ENCODE assay signal across 2 cellular contexts in genomic region chr10:58667658-58668310, GRCh38.
TF ChIP-seq lines count a peak whose summit lies in the region.

No MANE protein-coding gene starts in this region.

TF ChIP-seq in GM23338, 12 proteins besides CTCF, POLR2A, EP300 and RAD21 (continued from another document):
- TF ChIP-seq, protein P1, sequence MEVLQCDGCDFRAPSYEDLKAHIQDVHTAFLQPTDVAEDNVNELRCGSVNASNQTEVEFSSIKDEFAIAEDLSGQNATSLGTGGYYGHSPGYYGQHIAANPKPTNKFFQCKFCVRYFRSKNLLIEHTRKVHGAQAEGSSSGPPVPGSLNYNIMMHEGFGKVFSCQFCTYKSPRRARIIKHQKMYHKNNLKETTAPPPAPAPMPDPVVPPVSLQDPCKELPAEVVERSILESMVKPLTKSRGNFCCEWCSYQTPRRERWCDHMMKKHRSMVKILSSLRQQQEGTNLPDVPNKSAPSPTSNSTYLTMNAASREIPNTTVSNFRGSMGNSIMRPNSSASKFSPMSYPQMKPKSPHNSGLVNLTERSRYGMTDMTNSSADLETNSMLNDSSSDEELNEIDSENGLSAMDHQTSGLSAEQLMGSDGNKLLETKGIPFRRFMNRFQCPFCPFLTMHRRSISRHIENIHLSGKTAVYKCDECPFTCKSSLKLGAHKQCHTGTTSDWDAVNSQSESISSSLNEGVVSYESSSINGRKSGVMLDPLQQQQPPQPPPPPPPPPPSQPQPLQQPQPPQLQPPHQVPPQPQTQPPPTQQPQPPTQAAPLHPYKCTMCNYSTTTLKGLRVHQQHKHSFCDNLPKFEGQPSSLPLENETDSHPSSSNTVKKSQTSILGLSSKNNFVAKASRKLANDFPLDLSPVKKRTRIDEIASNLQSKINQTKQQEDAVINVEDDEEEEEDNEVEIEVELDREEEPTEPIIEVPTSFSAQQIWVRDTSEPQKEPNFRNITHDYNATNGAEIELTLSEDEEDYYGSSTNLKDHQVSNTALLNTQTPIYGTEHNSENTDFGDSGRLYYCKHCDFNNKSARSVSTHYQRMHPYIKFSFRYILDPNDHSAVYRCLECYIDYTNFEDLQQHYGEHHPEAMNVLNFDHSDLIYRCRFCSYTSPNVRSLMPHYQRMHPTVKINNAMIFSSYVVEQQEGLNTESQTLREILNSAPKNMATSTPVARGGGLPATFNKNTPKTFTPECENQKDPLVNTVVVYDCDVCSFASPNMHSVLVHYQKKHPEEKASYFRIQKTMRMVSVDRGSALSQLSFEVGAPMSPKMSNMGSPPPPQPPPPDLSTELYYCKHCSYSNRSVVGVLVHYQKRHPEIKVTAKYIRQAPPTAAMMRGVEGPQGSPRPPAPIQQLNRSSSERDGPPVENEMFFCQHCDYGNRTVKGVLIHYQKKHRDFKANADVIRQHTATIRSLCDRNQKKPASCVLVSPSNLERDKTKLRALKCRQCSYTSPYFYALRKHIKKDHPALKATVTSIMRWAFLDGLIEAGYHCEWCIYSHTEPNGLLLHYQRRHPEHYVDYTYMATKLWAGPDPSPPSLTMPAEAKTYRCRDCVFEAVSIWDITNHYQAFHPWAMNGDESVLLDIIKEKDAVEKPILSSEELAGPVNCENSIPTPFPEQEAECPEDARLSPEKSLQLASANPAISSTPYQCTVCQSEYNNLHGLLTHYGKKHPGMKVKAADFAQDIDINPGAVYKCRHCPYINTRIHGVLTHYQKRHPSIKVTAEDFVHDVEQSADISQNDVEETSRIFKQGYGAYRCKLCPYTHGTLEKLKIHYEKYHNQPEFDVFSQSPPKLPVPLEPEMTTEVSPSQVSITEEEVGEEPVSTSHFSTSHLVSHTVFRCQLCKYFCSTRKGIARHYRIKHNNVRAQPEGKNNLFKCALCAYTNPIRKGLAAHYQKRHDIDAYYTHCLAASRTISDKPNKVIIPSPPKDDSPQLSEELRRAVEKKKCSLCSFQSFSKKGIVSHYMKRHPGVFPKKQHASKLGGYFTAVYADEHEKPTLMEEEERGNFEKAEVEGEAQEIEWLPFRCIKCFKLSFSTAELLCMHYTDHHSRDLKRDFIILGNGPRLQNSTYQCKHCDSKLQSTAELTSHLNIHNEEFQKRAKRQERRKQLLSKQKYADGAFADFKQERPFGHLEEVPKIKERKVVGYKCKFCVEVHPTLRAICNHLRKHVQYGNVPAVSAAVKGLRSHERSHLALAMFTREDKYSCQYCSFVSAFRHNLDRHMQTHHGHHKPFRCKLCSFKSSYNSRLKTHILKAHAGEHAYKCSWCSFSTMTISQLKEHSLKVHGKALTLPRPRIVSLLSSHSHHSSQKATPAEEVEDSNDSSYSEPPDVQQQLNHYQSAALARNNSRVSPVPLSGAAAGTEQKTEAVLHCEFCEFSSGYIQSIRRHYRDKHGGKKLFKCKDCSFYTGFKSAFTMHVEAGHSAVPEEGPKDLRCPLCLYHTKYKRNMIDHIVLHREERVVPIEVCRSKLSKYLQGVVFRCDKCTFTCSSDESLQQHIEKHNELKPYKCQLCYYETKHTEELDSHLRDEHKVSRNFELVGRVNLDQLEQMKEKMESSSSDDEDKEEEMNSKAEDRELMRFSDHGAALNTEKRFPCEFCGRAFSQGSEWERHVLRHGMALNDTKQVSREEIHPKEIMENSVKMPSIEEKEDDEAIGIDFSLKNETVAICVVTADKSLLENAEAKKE (CRISPR knock-in tag; IDR thresholded peaks at IDR 0.05) = no peak
- no peak for TF ChIP-seq NANOG (IDR thresholded peaks at IDR 0.05; ENCODE audit: borderline replicate concordance)
- no peak for TF ChIP-seq STAT1 (IDR thresholded peaks at IDR 0.05; ENCODE audit: unreplicated experiment)
- no peak for TF ChIP-seq EZH2 (IDR thresholded peaks at IDR 0.05; ENCODE audit: low read depth, unreplicated experiment)
- no peak for TF ChIP-seq JUNB (IDR thresholded peaks at IDR 0.05; ENCODE audit: unreplicated experiment)
- TF ChIP-seq ZNF114 (CRISPR knock-in tag; IDR thresholded peaks at IDR 0.05) = no peak
- TF ChIP-seq REST (IDR thresholded peaks at IDR 0.05; ENCODE audit: unreplicated experiment) = no peak

TF ChIP-seq in WTC11, 78 proteins besides CTCF, POLR2A, EP300 and RAD21 (continued from another document):
- TF ChIP-seq AR (CRISPR knock-in tag; IDR thresholded peaks at IDR 0.05) = no peak
- no peak for TF ChIP-seq SP1 (CRISPR knock-in tag; conservative IDR thresholded peaks at IDR 0.05)
- TF ChIP-seq ZNF416 (CRISPR knock-in tag; IDR thresholded peaks at IDR 0.05) = no peak
- no peak for TF ChIP-seq OVOL2 (CRISPR knock-in tag; IDR thresholded peaks at IDR 0.05; ENCODE audit: borderline replicate concordance)
- no peak for TF ChIP-seq JAZF1 (CRISPR knock-in tag; IDR thresholded peaks at IDR 0.05)
- TF ChIP-seq, protein P2, sequence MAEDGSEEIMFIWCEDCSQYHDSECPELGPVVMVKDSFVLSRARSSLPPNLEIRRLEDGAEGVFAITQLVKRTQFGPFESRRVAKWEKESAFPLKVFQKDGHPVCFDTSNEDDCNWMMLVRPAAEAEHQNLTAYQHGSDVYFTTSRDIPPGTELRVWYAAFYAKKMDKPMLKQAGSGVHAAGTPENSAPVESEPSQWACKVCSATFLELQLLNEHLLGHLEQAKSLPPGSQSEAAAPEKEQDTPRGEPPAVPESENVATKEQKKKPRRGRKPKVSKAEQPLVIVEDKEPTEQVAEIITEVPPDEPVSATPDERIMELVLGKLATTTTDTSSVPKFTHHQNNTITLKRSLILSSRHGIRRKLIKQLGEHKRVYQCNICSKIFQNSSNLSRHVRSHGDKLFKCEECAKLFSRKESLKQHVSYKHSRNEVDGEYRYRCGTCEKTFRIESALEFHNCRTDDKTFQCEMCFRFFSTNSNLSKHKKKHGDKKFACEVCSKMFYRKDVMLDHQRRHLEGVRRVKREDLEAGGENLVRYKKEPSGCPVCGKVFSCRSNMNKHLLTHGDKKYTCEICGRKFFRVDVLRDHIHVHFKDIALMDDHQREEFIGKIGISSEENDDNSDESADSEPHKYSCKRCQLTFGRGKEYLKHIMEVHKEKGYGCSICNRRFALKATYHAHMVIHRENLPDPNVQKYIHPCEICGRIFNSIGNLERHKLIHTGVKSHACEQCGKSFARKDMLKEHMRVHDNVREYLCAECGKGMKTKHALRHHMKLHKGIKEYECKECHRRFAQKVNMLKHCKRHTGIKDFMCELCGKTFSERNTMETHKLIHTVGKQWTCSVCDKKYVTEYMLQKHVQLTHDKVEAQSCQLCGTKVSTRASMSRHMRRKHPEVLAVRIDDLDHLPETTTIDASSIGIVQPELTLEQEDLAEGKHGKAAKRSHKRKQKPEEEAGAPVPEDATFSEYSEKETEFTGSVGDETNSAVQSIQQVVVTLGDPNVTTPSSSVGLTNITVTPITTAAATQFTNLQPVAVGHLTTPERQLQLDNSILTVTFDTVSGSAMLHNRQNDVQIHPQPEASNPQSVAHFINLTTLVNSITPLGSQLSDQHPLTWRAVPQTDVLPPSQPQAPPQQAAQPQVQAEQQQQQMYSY (CRISPR knock-in tag; IDR thresholded peaks at IDR 0.05) = no peak
- TF ChIP-seq ZMAT4 (CRISPR knock-in tag; IDR thresholded peaks at IDR 0.05) = no peak
- TF ChIP-seq KAT7 (CRISPR knock-in tag; IDR thresholded peaks at IDR 0.05; ENCODE audit: borderline replicate concordance) = no peak
- TF ChIP-seq ZNF532 (CRISPR knock-in tag; IDR thresholded peaks at IDR 0.05; ENCODE audit: borderline replicate concordance) = no peak
- no peak for TF ChIP-seq SOX15 (CRISPR knock-in tag; IDR thresholded peaks at IDR 0.05)
TF ChIP-seq in WTC11: peak in this region for 0.
